Comparison of ENCODE assay signal across 20 cellular contexts in the genomic region with DNA sequence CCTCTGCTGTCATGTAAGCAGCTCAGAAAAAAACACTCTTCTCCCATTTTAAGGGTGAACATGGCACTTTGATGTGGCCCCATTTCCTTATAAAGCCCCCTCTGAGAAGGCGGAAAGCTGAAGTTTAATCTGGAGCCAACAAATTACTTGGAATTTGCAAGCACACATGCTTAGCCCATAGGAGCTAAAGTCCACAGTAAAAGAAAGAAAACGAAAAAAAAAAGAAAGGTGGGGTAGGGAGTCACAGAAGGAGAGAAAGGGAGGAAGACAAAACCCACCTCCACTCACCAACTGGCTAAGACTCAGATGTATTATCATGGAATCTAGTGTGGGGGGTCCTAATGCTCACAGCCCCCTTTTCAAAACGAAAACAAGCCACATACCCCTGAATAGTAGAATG. TPM values are rescaled to one million over a fixed set of nuclear protein-coding genes. Genes with fewer than 3 reads are reported as not detected.
DNase-seq lines count a peak whose midpoint lies in the region; ATAC-seq, FAIRE-seq and TF ChIP-seq lines count a peak whose summit lies in the region.
"Had no signal": no experiment of that assay in that cellular context is flagged by ENCODE, and none has a peak within 500 bp of the region (broad histone marks: within the 10 kb centered on the region; RNA-seq: fewer than 3 reads in every experiment).

No MANE protein-coding gene starts in this region.

- no peak for DNase-seq in HepG2 (ENCODE audit: low spot score)
- no peak for DNase-seq in right lobe of liver
- DNase-seq in coronary artery (ENCODE audit: low spot score), result no peak
- DNase-seq in middle frontal gyrus (ENCODE audit: extremely low spot score, low spot score), result no peak
- no peak for DNase-seq in retina
- DNase-seq: CD4-positive, CD25-positive, alpha-beta regulatory T cell; DND-41; GDM1; KG1; NCI-H1092; NCI-H1694 treated with DMSO at 0.1 percent for 48 hours; NCI-H69; PC-9 had no signal

- no peak overlapping the region for H2AFZ ChIP-seq in HepG2 (ENCODE audit: low read length)
- H2AFZ ChIP-seq: PC-9 had no signal

- H3K4me3 ChIP-seq in HepG2 (replicated peaks in 1 of 3; ENCODE audit: insufficient read depth in 1 of 3, low read depth in 2 of 3, low read length in 3 of 3), result no peak overlapping the region
- H3K4me3 ChIP-seq in right lobe of liver, result no peak overlapping the region
- no peak overlapping the region for H3K4me3 ChIP-seq in coronary artery
- H3K4me3 ChIP-seq in skin epidermis, result no peak overlapping the region
- H3K4me3 ChIP-seq: A549, PC-9 had no signal

- ATAC-seq in HepG2 (no peak), right lobe of liver (no peak), HG03469 (IDR thresholded peaks at IDR 0.05; ENCODE audit: unreplicated experiment) (no peak)
- ATAC-seq: A549, HCT116 had no signal

- POLR2A ChIA-PET in HepG2 (lab: Yijun Ruan, JAX), result no interaction called here

- H3K4me1 ChIP-seq in HepG2 (ENCODE audit: insufficient read depth, low read length) (peaks cover 6% of the 10 kb centered on the region), right lobe of liver (peaks cover 0 to 9% (median 0%) of the 10 kb centered on the region in 4 donors)

- BruUV-seq in HepG2 (replicated peaks; lab: Mats Ljungman, UMichigan), result no TSS peak

- TF ChIP-seq POLR2A in HepG2 (IDR thresholded peaks at IDR 0.05; ENCODE audit: insufficient read depth in 1 of 2, low read depth in 2 of 2, low read length in 2 of 2), result no peak
- no peak for TF ChIP-seq POLR2A in right lobe of liver (IDR thresholded peaks at IDR 0.05)

- TF ChIP-seq CTCF in HepG2 (CRISPR knock-in tag; IDR thresholded peaks at IDR 0.05) (no peak), right lobe of liver (IDR thresholded peaks at IDR 0.05) (no peak), coronary artery (IDR thresholded peaks at IDR 0.05) (no peak)

- H4K20me1 ChIP-seq in HepG2 (ENCODE audit: insufficient read depth, low read length), result no peaks in the 10 kb centered on the region

- intact Hi-C loops in HepG2 (cut with micrococcal nuclease; ENCODE audit: unreplicated experiment), result no loop called here
- intact Hi-C loops in right lobe of liver (cut with DNase I), result no loop called here

- H3K36me3 ChIP-seq in HepG2 (replicated peaks in 1 of 2; ENCODE audit: control insufficient read depth in 1 of 2, insufficient read depth in 2 of 2, low read length in 2 of 2), result no peaks in the 10 kb centered on the region
- H3K36me3 ChIP-seq in right lobe of liver, result no peaks in the 10 kb centered on the region

- peaks cover 17 to 63% of the 10 kb centered on the region in 2 experiments; a peak in 4 of 5 replicates for H3K27me3 ChIP-seq in HepG2 (ENCODE audit: control insufficient read depth in 1 of 2, insufficient read depth in 2 of 2, low read length in 2 of 2)
- H3K27me3 ChIP-seq in right lobe of liver, result no peaks in the 10 kb centered on the region

- 28% methylated on average over 3 of the region's 3 CpGs for WGBS in HepG2 (ENCODE audit: low lambda C conversion rate)
- WGBS in right lobe of liver (ENCODE audit: insufficient coverage, low coverage, low lambda C conversion rate, missing lambda C conversion rate), result 41% methylated on average over 3 of the region's 3 CpGs

- TF ChIP-seq EP300 in HepG2 (IDR thresholded peaks at IDR 0.05; ENCODE audit: low read depth in 2 of 2, low read length in 2 of 2), result no peak
- TF ChIP-seq EP300 in HepG2 (CRISPR knock-in tag; IDR thresholded peaks at IDR 0.05; ENCODE audit: borderline replicate concordance), result no peak

- H3K9ac ChIP-seq in HepG2 (ENCODE audit: insufficient read depth, low read depth, low read length), result no peak overlapping the region

- FAIRE-seq in HepG2 (lab: Jason Lieb, UNC), result no peak
- FAIRE-seq: A549, GM12892, GM19239 had no signal

- H3K4me2 ChIP-seq in HepG2 (ENCODE audit: low read depth, low read length), result no peak overlapping the region

- H3K9me3 ChIP-seq in HepG2 (ENCODE audit: low read length), result no peaks in the 10 kb centered on the region
- no peaks in the 10 kb centered on the region for H3K9me3 ChIP-seq in right lobe of liver
- H3K9me3 ChIP-seq: A549 had no signal

- CTCF ChIA-PET in HepG2 (lab: Yijun Ruan, JAX; ENCODE audit: low intra/inter-chr PET ratio, low total read pairs), result no interaction called here

- H3K27ac ChIP-seq in HepG2 (ENCODE audit: extremely low read length, insufficient read depth, low read length) (no peak overlapping the region), right lobe of liver (no peak overlapping the region), coronary artery (peak overlapping the region; percentile 78 to 92), skin epidermis (peak overlapping the region in 13 of 21 experiments; percentile 39 to 98 (median 75))
- H3K27ac ChIP-seq: HL-60, PC-9 had no signal

- in situ Hi-C loops in HepG2 (cut with HindIII; ENCODE audit: extremely low pct_ligation_motif_present, low pct_unique_long_range_greater_than_20kb), result no loop called here

- TF ChIP-seq RAD21 in HepG2 (CRISPR knock-in tag; IDR thresholded peaks at IDR 0.05), result no peak

- H3K79me2 ChIP-seq in HepG2 (ENCODE audit: insufficient read depth, low read length), result no peaks in the 10 kb centered on the region

RNA-seq across cellular contexts. Expression of a gene that starts 30.4 kb away (rescaled TPM):
- not detected in 2 replicates for total RNA-seq in HepG2 (2016; rRNA removed; fragmentation: Illumina TruSeq; extraction: Trizol)
- not detected in 2 replicates for total RNA-seq in HepG2 (2016; cell fraction: cytosol; rRNA removed; fragmentation: Illumina TruSeq; extraction: Trizol; ENCODE audit: low read depth)
- total RNA-seq in HepG2 (2016; cell fraction: insoluble cytoplasmic fraction; rRNA removed; fragmentation: Illumina TruSeq; extraction: Trizol), result not detected in 2 replicates
- total RNA-seq in HepG2 (2016; cell fraction: membrane; rRNA removed; fragmentation: Illumina TruSeq; extraction: Trizol), result not detected in 2 replicates
- not detected in 2 replicates for total RNA-seq in HepG2 (2016; cell fraction: nucleus; rRNA removed; fragmentation: Illumina TruSeq; extraction: Trizol)
- polyA plus RNA-seq in HepG2 (2011; rRNA removed), result 0.05 TPM in 1 of 2 replicates, not detected in the other
- not detected in 2 replicates for polyA plus RNA-seq in HepG2 (2011; cell fraction: cytosol; rRNA removed)
- not detected in 2 replicates for polyA plus RNA-seq in HepG2 (2011; cell fraction: nucleus; rRNA removed)
- not detected in 2 replicates for polyA plus RNA-seq in HepG2 (2012)
- not detected in 2 replicates for polyA plus RNA-seq in HepG2 (2016; cell fraction: cytosol; fragmentation: Illumina TruSeq; extraction: Trizol; ENCODE audit: low read depth)
- not detected in 2 replicates for polyA plus RNA-seq in HepG2 (2016; cell fraction: insoluble cytoplasmic fraction; fragmentation: Illumina TruSeq; extraction: Trizol; ENCODE audit: low read depth)
- not detected in 2 replicates for polyA plus RNA-seq in HepG2 (2016; cell fraction: membrane; fragmentation: Illumina TruSeq; extraction: Trizol; ENCODE audit: low read depth)
- polyA plus RNA-seq in HepG2 (2016; cell fraction: nucleus; fragmentation: Illumina TruSeq; extraction: Trizol; ENCODE audit: insufficient read depth, low read depth), result not detected in 2 replicates
- not detected in 2 replicates for polyA minus RNA-seq in HepG2 (2011; rRNA and poly(A)+ RNA removed; ENCODE audit: low replicate concordance)
- polyA minus RNA-seq in HepG2 (2011; cell fraction: cytosol; rRNA and poly(A)+ RNA removed), result not detected in 2 replicates
- polyA minus RNA-seq in HepG2 (2011; cell fraction: nucleus; rRNA and poly(A)+ RNA removed), result not detected in 2 replicates
- not detected for total RNA-seq in right lobe of liver
- total RNA-seq: CD4-positive, CD25-positive, alpha-beta regulatory T cell had no signal
- polyA plus RNA-seq: CD4-positive, CD25-positive, alpha-beta regulatory T cell had no signal

RNA-seq across cellular contexts. Expression of a gene that starts 53.9 kb away (rescaled TPM):
- total RNA-seq in HepG2 (2016; rRNA removed; fragmentation: Illumina TruSeq; extraction: Trizol) (8.2 and 8.3 TPM in 2 replicates), right lobe of liver (1 to 10 TPM; 4.5 to 9.5 (median 5.4) TPM)
- 1.6 and 1.8 TPM in 2 replicates for total RNA-seq in HepG2 (2016; cell fraction: cytosol; rRNA removed; fragmentation: Illumina TruSeq; extraction: Trizol; ENCODE audit: low read depth)
- 6.6 and 9.5 TPM in 2 replicates for total RNA-seq in HepG2 (2016; cell fraction: insoluble cytoplasmic fraction; rRNA removed; fragmentation: Illumina TruSeq; extraction: Trizol)
- total RNA-seq in HepG2 (2016; cell fraction: membrane; rRNA removed; fragmentation: Illumina TruSeq; extraction: Trizol), result 5.0 and 6.5 TPM in 2 replicates
- total RNA-seq in HepG2 (2016; cell fraction: nucleus; rRNA removed; fragmentation: Illumina TruSeq; extraction: Trizol), result 7.3 TPM in 2 replicates
- 8.4 and 10.8 TPM in 2 replicates for polyA plus RNA-seq in HepG2 (2011; rRNA removed)
- polyA plus RNA-seq in HepG2 (2011; cell fraction: cytosol; rRNA removed), result 6.1 and 7.8 TPM in 2 replicates
- polyA plus RNA-seq in HepG2 (2011; cell fraction: nucleus; rRNA removed), result 22.8 and 23.1 TPM in 2 replicates
- 4.2 and 5.8 TPM in 2 replicates for polyA plus RNA-seq in HepG2 (2012)
- polyA plus RNA-seq in HepG2 (2016; cell fraction: cytosol; fragmentation: Illumina TruSeq; extraction: Trizol; ENCODE audit: low read depth), result 1.0 and 1.8 TPM in 2 replicates
- polyA plus RNA-seq in HepG2 (2016; cell fraction: insoluble cytoplasmic fraction; fragmentation: Illumina TruSeq; extraction: Trizol; ENCODE audit: low read depth), result 7.0 and 8.8 TPM in 2 replicates
- 3.2 TPM in 2 replicates for polyA plus RNA-seq in HepG2 (2016; cell fraction: membrane; fragmentation: Illumina TruSeq; extraction: Trizol; ENCODE audit: low read depth)
- polyA plus RNA-seq in HepG2 (2016; cell fraction: nucleus; fragmentation: Illumina TruSeq; extraction: Trizol; ENCODE audit: insufficient read depth, low read depth), result 17.2 and 17.7 TPM in 2 replicates
- polyA minus RNA-seq in HepG2 (2011; rRNA and poly(A)+ RNA removed; ENCODE audit: low replicate concordance), result 10.0 and 29.3 TPM in 2 replicates
- 2.7 and 3.2 TPM in 2 replicates for polyA minus RNA-seq in HepG2 (2011; cell fraction: cytosol; rRNA and poly(A)+ RNA removed)
- polyA minus RNA-seq in HepG2 (2011; cell fraction: nucleus; rRNA and poly(A)+ RNA removed), result 5.0 and 5.6 TPM in 2 replicates

RNA-seq across cellular contexts. Expression of a gene that starts 57.0 kb away (rescaled TPM):
- total RNA-seq in HepG2 (2016; rRNA removed; fragmentation: Illumina TruSeq; extraction: Trizol) (0.07 TPM in 1 of 2 replicates, not detected in the other), right lobe of liver (under 1 TPM in 2 of 6 experiments, not detected in 4; 0.15 to 0.24 TPM)
- total RNA-seq in HepG2 (2016; cell fraction: cytosol; rRNA removed; fragmentation: Illumina TruSeq; extraction: Trizol; ENCODE audit: low read depth), result not detected in 2 replicates
- total RNA-seq in HepG2 (2016; cell fraction: insoluble cytoplasmic fraction; rRNA removed; fragmentation: Illumina TruSeq; extraction: Trizol), result 0.13 TPM in 1 of 2 replicates, not detected in the other
- not detected in 2 replicates for total RNA-seq in HepG2 (2016; cell fraction: membrane; rRNA removed; fragmentation: Illumina TruSeq; extraction: Trizol)
- not detected in 2 replicates for total RNA-seq in HepG2 (2016; cell fraction: nucleus; rRNA removed; fragmentation: Illumina TruSeq; extraction: Trizol)
- not detected in 2 replicates for polyA plus RNA-seq in HepG2 (2011; rRNA removed)
- 0.03 and 0.04 TPM in 2 replicates for polyA plus RNA-seq in HepG2 (2011; cell fraction: cytosol; rRNA removed)
- not detected in 2 replicates for polyA plus RNA-seq in HepG2 (2011; cell fraction: nucleus; rRNA removed)
- polyA plus RNA-seq in HepG2 (2012), result 0.07 TPM in 1 of 2 replicates, not detected in the other
- polyA plus RNA-seq in HepG2 (2016; cell fraction: cytosol; fragmentation: Illumina TruSeq; extraction: Trizol; ENCODE audit: low read depth), result not detected in 2 replicates
- not detected in 2 replicates for polyA plus RNA-seq in HepG2 (2016; cell fraction: insoluble cytoplasmic fraction; fragmentation: Illumina TruSeq; extraction: Trizol; ENCODE audit: low read depth)
- not detected in 2 replicates for polyA plus RNA-seq in HepG2 (2016; cell fraction: membrane; fragmentation: Illumina TruSeq; extraction: Trizol; ENCODE audit: low read depth)
- 0.36 TPM in 1 of 2 replicates, not detected in the other for polyA plus RNA-seq in HepG2 (2016; cell fraction: nucleus; fragmentation: Illumina TruSeq; extraction: Trizol; ENCODE audit: insufficient read depth, low read depth)
- polyA minus RNA-seq in HepG2 (2011; rRNA and poly(A)+ RNA removed; ENCODE audit: low replicate concordance), result 258 TPM in 1 of 2 replicates, not detected in the other
- polyA minus RNA-seq in HepG2 (2011; cell fraction: cytosol; rRNA and poly(A)+ RNA removed), result 0.88 TPM in 1 of 2 replicates, not detected in the other
- 0.64 TPM in 1 of 2 replicates, not detected in the other for polyA minus RNA-seq in HepG2 (2011; cell fraction: nucleus; rRNA and poly(A)+ RNA removed)
- total RNA-seq: CD4-positive, CD25-positive, alpha-beta regulatory T cell had no signal

Comparison
In these comparisons a context has a peak if more than half of its experiments do, and no peak if none do; other contexts are left out.
1. H3K27ac ChIP-seq: peak in coronary artery (2 of 2) and skin epidermis (13 of 21); none in HepG2 (single experiment) and right lobe of liver (0 of 3).